In the genomic region with DNA sequence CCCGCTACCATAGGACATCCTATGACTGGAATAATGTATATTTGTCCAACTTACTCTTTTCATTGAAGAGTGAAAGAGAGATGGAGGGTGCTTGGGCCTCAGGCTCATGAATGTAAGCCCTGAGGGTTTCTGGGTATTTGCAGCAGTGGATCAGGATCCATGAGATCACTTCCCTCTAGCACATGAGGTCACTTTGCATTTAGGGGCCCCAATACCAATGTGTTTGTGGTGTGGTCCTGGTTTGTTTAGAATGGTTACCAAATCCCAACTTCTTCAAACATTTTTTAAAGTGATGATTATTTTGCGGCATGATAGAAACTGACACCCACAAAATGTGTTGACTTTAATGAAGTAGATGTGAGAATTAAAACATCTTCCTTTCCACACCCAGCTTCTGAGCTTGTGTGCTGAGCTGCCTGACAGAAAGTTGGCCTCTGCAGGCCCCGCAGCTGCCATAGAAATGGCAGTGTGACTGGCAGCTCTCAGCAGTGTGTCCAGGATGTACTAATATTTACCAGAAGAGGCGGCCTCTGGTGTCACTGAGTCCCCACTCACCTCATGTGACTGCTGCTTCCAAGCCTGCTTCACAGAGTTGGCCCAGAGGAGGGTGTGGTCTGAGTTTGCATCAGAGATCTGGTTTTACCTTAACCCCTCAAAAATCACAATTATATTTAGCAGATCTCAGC, we compare ENCODE assay signal across 23 cellular contexts.
DNase-seq lines count a peak whose midpoint lies in the region; ATAC-seq and TF ChIP-seq lines count a peak whose summit lies in the region.
"Had no signal": no experiment of that assay in that cellular context is flagged by ENCODE, and none has a peak within 500 bp of the region (broad histone marks: within the 10 kb centered on the region; RNA-seq: fewer than 3 reads in every experiment).

No MANE protein-coding gene starts in this region.

- no peaks in the 10 kb centered on the region for H3K36me3 Mint-ChIP-seq in activated CD4-positive, alpha-beta T cell treated with anti-CD3 and anti-CD28 coated beads, Interleukin-2, amount 10 ng/mL, durations not matched to agents 7 days and 5 days (ENCODE audit: low read depth)
- H3K36me3 Mint-ChIP-seq: activated CD4-positive, alpha-beta memory T cell treated with anti-CD3 and anti-CD28 coated beads for 36 hours; WTC11 had no signal

- H3K9me3 ChIP-seq in psoas muscle, result no peaks in the 10 kb centered on the region
- H3K9me3 ChIP-seq: A549, BLaER1, right lobe of liver, upper lobe of right lung had no signal

- H3K4me1 Mint-ChIP-seq in activated CD4-positive, alpha-beta T cell treated with anti-CD3 and anti-CD28 coated beads, Interleukin-2, amount 10 ng/mL, durations not matched to agents 7 days and 5 days, result no peaks in the 10 kb centered on the region
- H3K4me1 Mint-ChIP-seq: activated naive CD8-positive, alpha-beta T cell treated with anti-CD3 and anti-CD28 coated beads, Interleukin-2, amount 50 U/mL, for 24 hours had no signal

- peak; percentile 19 for DNase-seq in SIG-M5 treated with dmso at 0.1 percent for 504 hours (lab: John Stamatoyannopoulos, UW; ENCODE audit: unreplicated experiment)
- no peak for DNase-seq in SIG-M5 (lab: John Stamatoyannopoulos, UW)
- DNase-seq in NCI-H510A (lab: John Stamatoyannopoulos, UW), result peak; percentile 64
- DNase-seq in left ventricle myocardium superior, result peak; percentile 47
- peak; percentile 19 to 60 for DNase-seq in psoas muscle
- DNase-seq in activated CD4-positive, alpha-beta T cell treated with anti-CD3 and anti-CD28 coated beads, Interleukin-2, amount 10 ng/mL, durations not matched to agents 7 days and 5 days, result no peak
- DNase-seq in C1 segment of cervical spinal cord (lab: John Stamatoyannopoulos, UW), result no peak
- DNase-seq: activated CD4-positive, alpha-beta memory T cell treated with anti-CD3 and anti-CD28 coated beads for 36 hours; activated effector memory CD4-positive, alpha-beta T cell treated with Interleukin-2 at 50 U/mL for 16 hours; activated naive CD8-positive, alpha-beta T cell treated with anti-CD3 and anti-CD28 coated beads, Interleukin-2, amount 50 U/mL, for 24 hours; effector CD8-positive, alpha-beta T cell; foreskin melanocyte; HCEC 1CT; KBM-7; NCI-H2029; NCI-H446 treated with DMSO at 0.1 percent for 48 hours; right lobe of liver; RPMI8226; upper lobe of right lung had no signal

- no peaks in the 10 kb centered on the region for H3K36me3 ChIP-seq in psoas muscle (ENCODE audit: insufficient read depth in 1 of 2, low read depth in 1 of 2)
- H3K36me3 ChIP-seq: BLaER1, right lobe of liver, upper lobe of right lung had no signal

- POLR2A ChIA-PET in activated CD4-positive, alpha-beta T cell treated with anti-CD3 and anti-CD28 coated beads, Interleukin-2, amount 10 ng/mL, durations not matched to agents 7 days and 5 days (lab: Charles Lee), result no interaction called here

- peaks cover 12% of the 10 kb centered on the region for H3K4me1 ChIP-seq in psoas muscle
- H3K4me1 ChIP-seq: A549, BLaER1, right lobe of liver, upper lobe of right lung had no signal

- CTCF ChIA-PET in activated CD4-positive, alpha-beta T cell treated with anti-CD3 and anti-CD28 coated beads, Interleukin-2, amount 10 ng/mL, durations not matched to agents 7 days and 5 days (lab: Charles Lee), result no interaction called here

- ATAC-seq in left ventricle myocardium superior (peak; percentile 79), psoas muscle (peak; percentile 74 to 95 (median 91)), HG03108 (IDR thresholded peaks at IDR 0.05; ENCODE audit: unreplicated experiment) (no peak)
- ATAC-seq: A549; activated naive CD8-positive, alpha-beta T cell treated with anti-CD3 and anti-CD28 coated beads, Interleukin-2, amount 50 U/mL, for 24 hours; right lobe of liver; upper lobe of right lung; WTC11 had no signal

- no peaks in the 10 kb centered on the region for H3K27me3 ChIP-seq in psoas muscle (ENCODE audit: insufficient read depth in 3 of 3, low read length in 2 of 3)
- H3K27me3 ChIP-seq: BLaER1, right lobe of liver, upper lobe of right lung had no signal

- no peaks in the 10 kb centered on the region for H3K27me3 Mint-ChIP-seq in activated CD4-positive, alpha-beta T cell treated with anti-CD3 and anti-CD28 coated beads, Interleukin-2, amount 10 ng/mL, durations not matched to agents 7 days and 5 days
- H3K27me3 Mint-ChIP-seq: activated naive CD8-positive, alpha-beta T cell treated with anti-CD3 and anti-CD28 coated beads, Interleukin-2, amount 50 U/mL, for 24 hours had no signal

- H3K9me3 Mint-ChIP-seq in activated CD4-positive, alpha-beta T cell treated with anti-CD3 and anti-CD28 coated beads, Interleukin-2, amount 10 ng/mL, durations not matched to agents 7 days and 5 days, result no peaks in the 10 kb centered on the region
- H3K9me3 Mint-ChIP-seq: activated CD4-positive, alpha-beta memory T cell treated with anti-CD3 and anti-CD28 coated beads for 36 hours; activated naive CD8-positive, alpha-beta T cell treated with anti-CD3 and anti-CD28 coated beads, Interleukin-2, amount 50 U/mL, for 24 hours had no signal

- H3K4me3 Mint-ChIP-seq in activated CD4-positive, alpha-beta T cell treated with anti-CD3 and anti-CD28 coated beads, Interleukin-2, amount 10 ng/mL, durations not matched to agents 7 days and 5 days, result no peak overlapping the region
- H3K4me3 Mint-ChIP-seq: activated CD4-positive, alpha-beta memory T cell treated with anti-CD3 and anti-CD28 coated beads for 36 hours; activated naive CD8-positive, alpha-beta T cell treated with anti-CD3 and anti-CD28 coated beads, Interleukin-2, amount 50 U/mL, for 24 hours; WTC11 had no signal

- intact Hi-C loops in left ventricle myocardium superior (cut with micrococcal nuclease), result no loop called here
- intact Hi-C loops in psoas muscle (cut with DNase I), result no loop called here

- WGBS in psoas muscle, 3 donors, result 67 to 85% (median 71%) methylated on average over 4 of the region's 4 CpGs

- no peak for TF ChIP-seq CTCF in psoas muscle (IDR thresholded peaks at IDR 0.05)

- H3K27ac ChIP-seq in psoas muscle, result no peak overlapping the region
- H3K27ac ChIP-seq: A549, BLaER1, right lobe of liver, upper lobe of right lung had no signal

- no peak overlapping the region for H3K27ac Mint-ChIP-seq in activated CD4-positive, alpha-beta T cell treated with anti-CD3 and anti-CD28 coated beads, Interleukin-2, amount 10 ng/mL, durations not matched to agents 7 days and 5 days
- H3K27ac Mint-ChIP-seq: activated CD4-positive, alpha-beta memory T cell treated with anti-CD3 and anti-CD28 coated beads for 36 hours; activated naive CD8-positive, alpha-beta T cell treated with anti-CD3 and anti-CD28 coated beads, Interleukin-2, amount 50 U/mL, for 24 hours; WTC11 had no signal

- no peak overlapping the region for H3K4me3 ChIP-seq in psoas muscle
- H3K4me3 ChIP-seq: A549, BLaER1, right lobe of liver, upper lobe of right lung had no signal

Comparison
In these comparisons a context has a peak if more than half of its experiments do, and no peak if none do; other contexts are left out.
1. DNase-seq: peak in SIG-M5 treated with dmso at 0.1 percent for 504 hours (single experiment), NCI-H510A (single experiment), left ventricle myocardium superior (single experiment) and psoas muscle (2 of 2); none in SIG-M5 (single experiment), activated CD4-positive, alpha-beta T cell treated with anti-CD3 and anti-CD28 coated beads, Interleukin-2, amount 10 ng/mL, durations not matched to agents 7 days and 5 days (single experiment) and C1 segment of cervical spinal cord (0 of 14).